In the genomic region with DNA sequence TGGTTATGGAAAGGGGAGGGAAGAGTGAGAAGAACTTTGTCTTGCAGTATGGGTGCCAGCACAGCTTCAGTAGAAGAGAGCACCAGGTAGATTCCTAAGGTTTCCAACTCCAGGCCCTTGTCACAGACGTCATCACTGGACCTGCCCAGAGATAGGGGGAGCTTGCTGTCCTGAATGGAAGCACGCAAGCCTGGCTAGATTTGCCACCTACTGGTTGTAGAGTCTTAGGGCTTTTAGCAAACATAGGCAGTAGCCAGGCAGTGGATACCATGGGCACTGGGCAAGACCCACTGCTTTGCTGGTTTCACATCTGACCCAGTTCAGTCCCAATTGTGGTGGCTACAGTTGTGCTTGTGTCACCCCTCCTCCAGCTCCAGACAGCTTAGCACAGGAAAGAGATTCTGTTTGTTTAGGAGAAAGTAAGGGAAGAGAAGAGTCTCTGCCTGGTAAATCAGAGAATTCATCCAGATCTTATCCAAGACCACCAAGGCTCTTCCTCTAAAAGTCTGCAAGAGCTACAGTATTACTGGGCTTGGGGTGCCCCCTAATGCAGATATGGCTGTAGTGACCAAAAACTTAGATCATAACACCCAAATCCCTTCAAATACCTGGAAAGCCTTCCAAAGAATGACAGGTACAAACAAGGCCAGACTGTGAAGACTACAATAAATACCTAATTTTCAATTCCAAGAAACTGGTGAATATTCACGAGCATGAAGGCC, we compare ENCODE assay signal across 16 cellular contexts.
DNase-seq lines count a peak whose midpoint lies in the region; ATAC-seq and TF ChIP-seq lines count a peak whose summit lies in the region.
"Had no signal": no experiment of that assay in that cellular context is flagged by ENCODE, and none has a peak within 500 bp of the region (broad histone marks: within the 10 kb centered on the region; RNA-seq: fewer than 3 reads in every experiment).

No MANE protein-coding gene starts in this region.

- H3K36me3 ChIP-seq in RWPE2 (ENCODE audit: low read depth) (no peaks in the 10 kb centered on the region), endodermal cell (ENCODE audit: control insufficient read depth, insufficient read depth, low read length) (no peaks in the 10 kb centered on the region)

- H3K27ac Mint-ChIP-seq in endodermal cell: no peak overlapping the region
- H3K27ac Mint-ChIP-seq in progenitor cell of endocrine pancreas: no peak overlapping the region

- H3K36me3 Mint-ChIP-seq in endodermal cell (ENCODE audit: low read depth): no peaks in the 10 kb centered on the region
- no peaks in the 10 kb centered on the region for H3K36me3 Mint-ChIP-seq in progenitor cell of endocrine pancreas (ENCODE audit: insufficient read depth)

- H3K4me1 ChIP-seq in RWPE2 (ENCODE audit: insufficient read depth, poor library complexity, severe bottlenecking): no peaks in the 10 kb centered on the region
- H3K4me1 ChIP-seq in endodermal cell (ENCODE audit: control insufficient read depth, insufficient read depth, low read length): no peaks in the 10 kb centered on the region

- no peak overlapping the region for H3K9ac ChIP-seq in endodermal cell (ENCODE audit: extremely low read depth, low read length, poor library complexity, severe bottlenecking)

- H3K4me3 ChIP-seq in RWPE2 (ENCODE audit: severe bottlenecking) (no peak overlapping the region), endodermal cell (ENCODE audit: low read length) (no peak overlapping the region)
- H3K4me3 ChIP-seq: dorsolateral prefrontal cortex, PC-9, skin epidermis had no signal

- H3K4me1 Mint-ChIP-seq in endodermal cell (no peaks in the 10 kb centered on the region), progenitor cell of endocrine pancreas (ENCODE audit: low read depth) (no peaks in the 10 kb centered on the region)

- no peaks in the 10 kb centered on the region for H3K27me3 Mint-ChIP-seq in endodermal cell (ENCODE audit: insufficient read depth)
- H3K27me3 Mint-ChIP-seq in progenitor cell of endocrine pancreas: no peaks in the 10 kb centered on the region

- H3K9me3 ChIP-seq in RWPE2 (ENCODE audit: severe bottlenecking) (no peaks in the 10 kb centered on the region), endodermal cell (ENCODE audit: control insufficient read depth, low read length) (no peaks in the 10 kb centered on the region)

- no peak; the same call in 2 of the 3 replicates for ATAC-seq in RWPE2 (ENCODE audit: low read depth)
- ATAC-seq: activated T-cell treated with anti-CD3 and anti-CD28 coated beads, Interleukin-2, amount 50 U/mL, for 4 hours had no signal

- WGBS in endodermal cell (ENCODE audit: insufficient coverage in 1 of 2, insufficient read length in 1 of 2), 2 experiments: 72 to 100% methylated on average over 2 to 3 of the region's 3 CpGs

- peak; percentile 21 for DNase-seq in DMS53 (lab: John Stamatoyannopoulos, UW)
- DNase-seq in DMS53 treated with DMSO at 0.1 percent for 48 hours (lab: John Stamatoyannopoulos, UW; ENCODE audit: unreplicated experiment): no peak
- no peak for DNase-seq in RWPE2 (ENCODE audit: low spot score)
- DNase-seq in endodermal cell: peak; percentile 61
- DNase-seq in progenitor cell of endocrine pancreas (ENCODE audit: low spot score, unreplicated experiment): no peak
- DNase-seq in D341Med (ENCODE audit: low spot score): no peak
- DNase-seq in NCI-H2107 (lab: John Stamatoyannopoulos, UW): no peak
- DNase-seq in NCI-H510A (lab: John Stamatoyannopoulos, UW): no peak
- DNase-seq: activated CD4-positive, alpha-beta T cell treated with anti-CD3 and anti-CD28 coated beads for 4 hours; activated T-cell treated with anti-CD3 and anti-CD28 coated beads, Interleukin-2, amount 50 U/mL, for 4 hours; COR-L47; dorsolateral prefrontal cortex; MV-4-11; NCI-H2227 treated with DMSO at 0.1 percent for 48 hours; PC-9 had no signal

- H3K4me3 Mint-ChIP-seq in endodermal cell (no peak overlapping the region), progenitor cell of endocrine pancreas (ENCODE audit: low read depth) (no peak overlapping the region)
- H3K4me3 Mint-ChIP-seq: activated T-cell treated with anti-CD3 and anti-CD28 coated beads, Interleukin-2, amount 50 U/mL, for 4 hours had no signal

- no peaks in the 10 kb centered on the region for H3K9me3 Mint-ChIP-seq in endodermal cell
- no peaks in the 10 kb centered on the region for H3K9me3 Mint-ChIP-seq in progenitor cell of endocrine pancreas (ENCODE audit: low read depth)

- H3K27ac ChIP-seq in RWPE2 (ENCODE audit: poor library complexity, severe bottlenecking): no peak overlapping the region
- no peak overlapping the region for H3K27ac ChIP-seq in endodermal cell (ENCODE audit: low read depth, low read length)
- H3K27ac ChIP-seq: dorsolateral prefrontal cortex, PC-9, skin epidermis had no signal

- TF ChIP-seq CTCF in RWPE2 (IDR thresholded peaks at IDR 0.05; ENCODE audit: poor library complexity, severe bottlenecking) (peak; percentile 23), endodermal cell (conservative IDR thresholded peaks at IDR 0.05) (peak; percentile 74), progenitor cell of endocrine pancreas (IDR thresholded peaks at IDR 0.05; ENCODE audit: unreplicated experiment) (peak; percentile 48)

- H3K27me3 ChIP-seq in RWPE2 (ENCODE audit: insufficient read depth, poor library complexity, severe bottlenecking) (peaks cover 3% of the 10 kb centered on the region), endodermal cell (ENCODE audit: control insufficient read depth, insufficient read depth, low read length, poor library complexity, severe bottlenecking) (no peaks in the 10 kb centered on the region)
- H3K27me3 ChIP-seq: dorsolateral prefrontal cortex had no signal

Comparison
In these comparisons a context has a peak if more than half of its experiments do, and no peak if none do; other contexts are left out.
1. DNase-seq: peak in DMS53 (single experiment) and endodermal cell (single experiment); none in DMS53 treated with DMSO at 0.1 percent for 48 hours (single experiment), RWPE2 (single experiment), progenitor cell of endocrine pancreas (single experiment), D341Med (single experiment), NCI-H2107 (single experiment) and NCI-H510A (single experiment).
2. CTCF ChIP-seq: peak in every context shown above with its lines; median percentile 74 in endodermal cell; 48 in progenitor cell of endocrine pancreas; 23 in RWPE2.